13 cellular contexts compared by ENCODE assay signal in genomic region chr1:63828322-63829044, GRCh38. TPM values are rescaled to one million over a fixed set of nuclear protein-coding genes. Genes with fewer than 3 reads are reported as not detected.
DNase-seq lines count a peak whose midpoint lies in the region; ATAC-seq and TF ChIP-seq lines count a peak whose summit lies in the region.
"Had no signal": no experiment of that assay in that cellular context is flagged by ENCODE, and none has a peak within 500 bp of the region (broad histone marks: within the 10 kb centered on the region; RNA-seq: fewer than 3 reads in every experiment).

No MANE protein-coding gene starts in this region.

- H3K27ac ChIP-seq in thoracic aorta = peak overlapping the region; percentile 56 to 62

- TF ChIP-seq CTCF in thoracic aorta (IDR thresholded peaks at IDR 0.05) = no peak

- H3K9me3 ChIP-seq in thoracic aorta = no peaks in the 10 kb centered on the region

- intact Hi-C loops in cardiac septum (cut with DNase I) = no loop called here

- DNase-seq in NOMO-1 treated with DMSO at 0.1 percent for 48 hours (lab: John Stamatoyannopoulos, UW; ENCODE audit: unreplicated experiment) = peak; percentile 42
- DNase-seq in NOMO-1 treated with dmso at 0.1 percent for 144 hours (lab: John Stamatoyannopoulos, UW; ENCODE audit: unreplicated experiment) = no peak
- DNase-seq in MV-4-11 (lab: John Stamatoyannopoulos, UW) = peak; percentile 91
- DNase-seq in thoracic aorta (ENCODE audit: low spot score) = no peak
- DNase-seq in NCI-H1930 (lab: John Stamatoyannopoulos, UW) = no peak
- no peak for DNase-seq in stimulated activated CD4-positive, alpha-beta T cell treated with anti-CD3 and anti-CD28 coated beads, Interleukin-1b, Interleukin-23, amount 100 ng/mL, for 48 hours
- no peak for DNase-seq in cardiac septum (ENCODE audit: low spot score)
- DNase-seq: 8988T; activated CD4-positive, alpha-beta T cell treated with anti-CD3 and anti-CD28 coated beads, Interleukin-2, amount 50 U/mL, for 48 hours; EL; heart right ventricle; NCI-H226 had no signal

- H3K4me3 ChIP-seq in thoracic aorta = no peak overlapping the region
- H3K4me3 ChIP-seq: heart right ventricle had no signal

- no peaks in the 10 kb centered on the region for H3K36me3 ChIP-seq in thoracic aorta
- H3K36me3 ChIP-seq: heart right ventricle had no signal

- H3K4me1 ChIP-seq in thoracic aorta (ENCODE audit: control insufficient read depth in 1 of 2, low read depth in 2 of 2) = peaks cover 17 to 80% of the 10 kb centered on the region in 2 donors

- ATAC-seq in HG02678 (IDR thresholded peaks at IDR 0.05; ENCODE audit: unreplicated experiment) = peak; percentile 91
- ATAC-seq in thoracic aorta (ENCODE audit: insufficient number of reproducible peaks, low FRiP score, low read depth) = no peak

- H3K27me3 ChIP-seq in thoracic aorta (replicated peaks; ENCODE audit: insufficient read depth) = no peaks in the 10 kb centered on the region
- H3K27me3 ChIP-seq: heart right ventricle had no signal

RNA-seq across cellular contexts. Expression of gene ROR1, which starts 54.7 kb away (rescaled TPM):
- 10 to 100 TPM; 41.2 to 51.8 TPM for total RNA-seq in thoracic aorta
- 34.8 TPM for total RNA-seq in cardiac septum

Comparison
In these comparisons a context has a peak if more than half of its experiments do, and no peak if none do; other contexts are left out.
1. DNase-seq: peak in NOMO-1 treated with DMSO at 0.1 percent for 48 hours (single experiment) and MV-4-11 (single experiment); none in NOMO-1 treated with dmso at 0.1 percent for 144 hours (single experiment), thoracic aorta (single experiment), NCI-H1930 (0 of 2), stimulated activated CD4-positive, alpha-beta T cell treated with anti-CD3 and anti-CD28 coated beads, Interleukin-1b, Interleukin-23, amount 100 ng/mL, for 48 hours (single experiment) and cardiac septum (single experiment).